In genomic region chr16:89201467-89202377, GRCh38 we compare ENCODE assay signal across 8 cellular contexts. TPM values are rescaled to one million over a fixed set of nuclear protein-coding genes. Genes with fewer than 3 reads are reported as not detected.
A peak's percentile ranks its signal among the peaks of the same experiment; 100 is the strongest.
DNase-seq lines count a peak whose midpoint lies in the region; ATAC-seq and TF ChIP-seq lines count a peak whose summit lies in the region.

No MANE protein-coding gene starts in this region.

- H3K4me3 Mint-ChIP-seq in activated T-cell treated with anti-CD3 and anti-CD28 coated beads, Interleukin-2, amount 50 U/mL, for 24 hours: no peak overlapping the region
- H3K4me3 Mint-ChIP-seq in neural crest cell: peak overlapping the region; percentile 71
- peak overlapping the region; percentile 45 to 47 for H3K4me3 Mint-ChIP-seq in stimulated activated naive CD8-positive, alpha-beta T cell treated with anti-CD3 and anti-CD28 coated beads, Interleukin-15, amount 100 ng/mL, for 72 hours

- peak; percentile 88 for DNase-seq in NCI-H1436 (lab: John Stamatoyannopoulos, UW)
- DNase-seq in NCI-H1436 treated with DMSO at 0.1 percent for 48 hours (lab: John Stamatoyannopoulos, UW): no peak
- DNase-seq in NCI-H526 treated with DMSO at 0.1 percent for 48 hours (lab: John Stamatoyannopoulos, UW): peak; percentile 43
- peak; percentile 88 for DNase-seq in activated T-cell treated with anti-CD3 and anti-CD28 coated beads, Interleukin-2, amount 50 U/mL, for 24 hours
- DNase-seq in fibroblast of gingiva (ENCODE audit: low read depth): peak; percentile 30
- DNase-seq in neural crest cell (ENCODE audit: low read depth, low spot score): peak; percentile 82
- peak; percentile 80 to 85 for DNase-seq in stimulated activated naive CD8-positive, alpha-beta T cell treated with anti-CD3 and anti-CD28 coated beads, Interleukin-15, amount 100 ng/mL, for 72 hours
- no peak for DNase-seq in SHP77 treated with DMSO at 0.1 percent for 48 hours (lab: John Stamatoyannopoulos, UW)

- peaks cover 2% of the 10 kb centered on the region for H3K9me3 Mint-ChIP-seq in activated T-cell treated with anti-CD3 and anti-CD28 coated beads, Interleukin-2, amount 50 U/mL, for 24 hours
- H3K9me3 Mint-ChIP-seq in neural crest cell: no peaks in the 10 kb centered on the region
- H3K9me3 Mint-ChIP-seq in stimulated activated naive CD8-positive, alpha-beta T cell treated with anti-CD3 and anti-CD28 coated beads, Interleukin-15, amount 100 ng/mL, for 72 hours: no peaks in the 10 kb centered on the region

- no peaks in the 10 kb centered on the region for H3K36me3 Mint-ChIP-seq in activated T-cell treated with anti-CD3 and anti-CD28 coated beads, Interleukin-2, amount 50 U/mL, for 24 hours (ENCODE audit: low read depth)
- H3K36me3 Mint-ChIP-seq in neural crest cell (ENCODE audit: low read depth): peaks cover 7% of the 10 kb centered on the region

- no peak overlapping the region for H3K27ac Mint-ChIP-seq in activated T-cell treated with anti-CD3 and anti-CD28 coated beads, Interleukin-2, amount 50 U/mL, for 24 hours
- H3K27ac Mint-ChIP-seq in neural crest cell (ENCODE audit: unreplicated experiment): no peak overlapping the region
- H3K27ac Mint-ChIP-seq in stimulated activated naive CD8-positive, alpha-beta T cell treated with anti-CD3 and anti-CD28 coated beads, Interleukin-15, amount 100 ng/mL, for 72 hours: no peak overlapping the region

- ATAC-seq in stimulated activated naive CD8-positive, alpha-beta T cell treated with anti-CD3 and anti-CD28 coated beads, Interleukin-15, amount 100 ng/mL, for 72 hours: peak; percentile 78

- peaks cover 14% of the 10 kb centered on the region for H3K4me1 Mint-ChIP-seq in activated T-cell treated with anti-CD3 and anti-CD28 coated beads, Interleukin-2, amount 50 U/mL, for 24 hours (ENCODE audit: low read depth)
- no peaks in the 10 kb centered on the region for H3K4me1 Mint-ChIP-seq in neural crest cell
- peaks cover 12% of the 10 kb centered on the region for H3K4me1 Mint-ChIP-seq in stimulated activated naive CD8-positive, alpha-beta T cell treated with anti-CD3 and anti-CD28 coated beads, Interleukin-15, amount 100 ng/mL, for 72 hours

- peaks cover 61% of the 10 kb centered on the region for H3K27me3 Mint-ChIP-seq in activated T-cell treated with anti-CD3 and anti-CD28 coated beads, Interleukin-2, amount 50 U/mL, for 24 hours
- peaks cover 67% of the 10 kb centered on the region for H3K27me3 Mint-ChIP-seq in neural crest cell (ENCODE audit: low read depth)
- H3K27me3 Mint-ChIP-seq in stimulated activated naive CD8-positive, alpha-beta T cell treated with anti-CD3 and anti-CD28 coated beads, Interleukin-15, amount 100 ng/mL, for 72 hours: peaks cover 71% of the 10 kb centered on the region

- TF ChIP-seq CTCF in neural crest cell (conservative IDR thresholded peaks at IDR 0.05): no peak

RNA-seq across cellular contexts. Expression of gene SLC22A31, which starts 1.4 kb away (rescaled TPM):
- total RNA-seq in neural crest cell: 1.3 and 1.4 TPM in 2 replicates

RNA-seq across cellular contexts. Expression of gene ZNF778, which starts 15.8 kb away (rescaled TPM):
- total RNA-seq in neural crest cell: 13.7 and 15.5 TPM in 2 replicates

RNA-seq across cellular contexts. Expression of gene CDH15, which starts 30.2 kb away (rescaled TPM):
- total RNA-seq in neural crest cell: not detected in 2 replicates

Comparison
In these comparisons a context has a peak if more than half of its experiments do, and no peak if none do; other contexts are left out.
1. DNase-seq: peak in NCI-H1436 (single experiment), NCI-H526 treated with DMSO at 0.1 percent for 48 hours (single experiment), activated T-cell treated with anti-CD3 and anti-CD28 coated beads, Interleukin-2, amount 50 U/mL, for 24 hours (single experiment), fibroblast of gingiva (single experiment), neural crest cell (single experiment) and stimulated activated naive CD8-positive, alpha-beta T cell treated with anti-CD3 and anti-CD28 coated beads, Interleukin-15, amount 100 ng/mL, for 72 hours (2 of 2); none in NCI-H1436 treated with DMSO at 0.1 percent for 48 hours (single experiment) and SHP77 treated with DMSO at 0.1 percent for 48 hours (single experiment).